8 cellular contexts compared by ENCODE assay signal in genomic region chr14:105747503-105748203, GRCh38.
DNase-seq lines count a peak whose midpoint lies in the region; ATAC-seq and TF ChIP-seq lines count a peak whose summit lies in the region.
"Not testable (repeated sequence)": the region's sequence is repeated elsewhere in the genome, so short reads cannot be mapped to it uniquely, and the experiment has no call there.

No MANE protein-coding gene starts in this region.

- not testable (repeated sequence) for H3K9ac ChIP-seq in SK-N-SH

- H3K27ac Mint-ChIP-seq in activated naive CD8-positive, alpha-beta T cell treated with anti-CD3 and anti-CD28 coated beads for 36 hours: not testable (repeated sequence)

- not testable (repeated sequence) for H3K9me2 ChIP-seq in SK-N-SH

- CTCF ChIA-PET in SK-N-SH (lab: Yijun Ruan, JAX): interaction anchor here (0.8 kb wide), 1 partner anchor 25 kb away, joined by 3 read pairs; no protein-coding TSS in a partner anchor

- not testable (repeated sequence) for H3K4me1 ChIP-seq in SK-N-SH (ENCODE audit: control insufficient read depth in 1 of 2, insufficient read depth in 2 of 2, low read depth in 1 of 2, low read length in 1 of 2)

- ATAC-seq in GM19452 (IDR thresholded peaks at IDR 0.05; ENCODE audit: unreplicated experiment) (peak; percentile 60), HG03097 (IDR thresholded peaks at IDR 0.05; ENCODE audit: low FRiP score, unreplicated experiment) (peak; percentile 47), omental fat pad (ENCODE audit: low FRiP score) (peak; percentile 6)
- ATAC-seq in Right ventricle myocardium superior (ENCODE audit: poor library complexity): not testable (repeated sequence)

- POLR2A ChIA-PET in SK-N-SH (lab: Yijun Ruan, JAX): not testable (repeated sequence)

- H3F3A ChIP-seq in SK-N-SH (replicated peaks; ENCODE audit: insufficient read depth): not testable (repeated sequence)

- not testable (repeated sequence) for H3K27me3 Mint-ChIP-seq in activated naive CD8-positive, alpha-beta T cell treated with anti-CD3 and anti-CD28 coated beads for 36 hours

- intact Hi-C loops in Right ventricle myocardium superior (cut with DNase I): not testable (repeated sequence)

- H3K36me3 ChIP-seq in SK-N-SH (replicated peaks in 1 of 2; ENCODE audit: control insufficient read depth in 1 of 2, insufficient read depth in 2 of 2, low read length in 1 of 2): not testable (repeated sequence)

- 55% methylated on average over 26 of the region's 31 CpGs for WGBS in SK-N-SH (ENCODE audit: low lambda C conversion rate)

- H3K36me3 Mint-ChIP-seq in activated naive CD8-positive, alpha-beta T cell treated with anti-CD3 and anti-CD28 coated beads for 36 hours: not testable (repeated sequence)

- H4K20me1 ChIP-seq in SK-N-SH (ENCODE audit: insufficient read depth): not testable (repeated sequence)

- H3K4me1 Mint-ChIP-seq in activated naive CD8-positive, alpha-beta T cell treated with anti-CD3 and anti-CD28 coated beads for 36 hours: not testable (repeated sequence)

- not testable (repeated sequence) for TF ChIP-seq EP300 in SK-N-SH (IDR thresholded peaks at IDR 0.05; ENCODE audit: borderline replicate concordance in 1 of 2, low read depth in 1 of 2, low read length in 1 of 2)

- H3K9me3 Mint-ChIP-seq in activated naive CD8-positive, alpha-beta T cell treated with anti-CD3 and anti-CD28 coated beads for 36 hours: not testable (repeated sequence)

- not testable (repeated sequence) for TF ChIP-seq RAD21 in SK-N-SH (IDR thresholded peaks at IDR 0.05; ENCODE audit: low read length)

- not testable (repeated sequence) for H3K4me2 ChIP-seq in SK-N-SH

- H3K4me3 ChIP-seq in GM12875 (ENCODE audit: low read depth, low read length): peak overlapping the region; percentile 32
- H3K4me3 ChIP-seq in SK-N-SH (ENCODE audit: low read depth in 2 of 2, low read length in 1 of 2): not testable (repeated sequence)

- H3K4me3 Mint-ChIP-seq in activated naive CD8-positive, alpha-beta T cell treated with anti-CD3 and anti-CD28 coated beads for 36 hours: peak overlapping the region; percentile 10

- DNase-seq in SK-N-SH: peak; percentile 20
- not testable (repeated sequence) for DNase-seq in activated naive CD8-positive, alpha-beta T cell treated with anti-CD3 and anti-CD28 coated beads for 36 hours; omental fat pad (ENCODE audit: low spot score)
- DNase-seq in Right ventricle myocardium superior: peak; percentile 44
- peak; percentile 41 for DNase-seq in ureter (ENCODE audit: low spot score)

- H3K27ac ChIP-seq in SK-N-SH (ENCODE audit: low read depth in 2 of 2, low read length in 1 of 2): not testable (repeated sequence)

- not testable (repeated sequence) for H3K79me2 ChIP-seq in SK-N-SH (ENCODE audit: insufficient read depth)

- H2AFZ ChIP-seq in SK-N-SH (ENCODE audit: low read depth): not testable (repeated sequence)

- not testable (repeated sequence) for H3K27me3 ChIP-seq in SK-N-SH (ENCODE audit: insufficient read depth)

- not testable (repeated sequence) for H3K9me3 ChIP-seq in SK-N-SH

- not testable (repeated sequence) for TF ChIP-seq CTCF in GM12875 (IDR thresholded peaks at IDR 0.05; ENCODE audit: borderline replicate concordance, insufficient read depth, low read depth, low read length); SK-N-SH (IDR thresholded peaks at IDR 0.05); omental fat pad (IDR thresholded peaks at IDR 0.05)
